Comparison of ENCODE assay signal across 7 cellular contexts in genomic region chr10:42783181-42783549, GRCh38. TPM values are rescaled to one million over a fixed set of nuclear protein-coding genes. Genes with fewer than 3 reads are reported as not detected.
DNase-seq lines count a peak whose midpoint lies in the region; ATAC-seq and TF ChIP-seq lines count a peak whose summit lies in the region.

No MANE protein-coding gene starts in this region.

- peaks cover 8% of the 10 kb centered on the region for H3K4me1 Mint-ChIP-seq in T-helper 17 cell

- H3K4me3 ChIP-seq in GM12865 (ENCODE audit: low read depth, low read length): peak overlapping the region; percentile 93
- peak overlapping the region; percentile 74 for H3K4me3 ChIP-seq in ectodermal cell (ENCODE audit: insufficient read depth, low read depth, low read length)
- H3K4me3 ChIP-seq in mucosa of descending colon: peak overlapping the region; percentile 44
- peak overlapping the region; percentile 60 to 87 (median 80) for H3K4me3 ChIP-seq in upper lobe of left lung

- H3K27me3 ChIP-seq in ectodermal cell (ENCODE audit: control insufficient read depth, insufficient read depth, low read length, poor library complexity, severe bottlenecking) (peaks cover 1% of the 10 kb centered on the region), upper lobe of left lung (no peaks in the 10 kb centered on the region)

- H3K27ac ChIP-seq in ectodermal cell (ENCODE audit: insufficient read depth, low read depth, low read length, poor library complexity, severe bottlenecking): no peak overlapping the region
- H3K27ac ChIP-seq in upper lobe of left lung: peak overlapping the region; percentile 89 to 95 (median 94)

- no peak for TF ChIP-seq POLR2A in upper lobe of left lung (IDR thresholded peaks at IDR 0.05)

- H3K4me1 ChIP-seq in ectodermal cell (ENCODE audit: control insufficient read depth, insufficient read depth, low read length) (no peaks in the 10 kb centered on the region), mucosa of descending colon (ENCODE audit: low read depth) (peaks cover 3% of the 10 kb centered on the region), upper lobe of left lung (peaks cover 14 to 21% (median 16%) of the 10 kb centered on the region in 4 donors)

- TF ChIP-seq CTCF in GM12865 (IDR thresholded peaks at IDR 0.05; ENCODE audit: insufficient read depth, low read depth, low read length, missing control alignments) (no peak), mucosa of descending colon (IDR thresholded peaks at IDR 0.05) (no peak), upper lobe of left lung (IDR thresholded peaks at IDR 0.05) (no peak)

- H3K4me3 Mint-ChIP-seq in T-helper 17 cell: peak overlapping the region; percentile 100

- peak overlapping the region; percentile 98 for H3K27ac Mint-ChIP-seq in T-helper 17 cell

- WGBS in ectodermal cell, 2 experiments: 5% methylated on average over 11 of the region's 11 CpGs
- WGBS in upper lobe of left lung, 2 donors: 0 to 1% methylated on average over 11 of the region's 11 CpGs

- no peak for TF ChIP-seq EP300 in upper lobe of left lung (IDR thresholded peaks at IDR 0.05)

- peak; percentile 6 for DNase-seq in GM12865 (ENCODE audit: low read depth)
- DNase-seq in HS-5 (ENCODE audit: low read depth): peak; percentile 26
- no peak for DNase-seq in T-helper 17 cell
- peak in 1 of 3 donors; percentile 30 for DNase-seq in mucosa of descending colon
- peak in 1 of 2 donors; percentile 33 for DNase-seq in upper lobe of left lung
- DNase-seq in DMS79 treated with DMSO at 0.1 percent for 48 hours (lab: John Stamatoyannopoulos, UW): no peak

- peaks cover 7% of the 10 kb centered on the region for H3K36me3 ChIP-seq in ectodermal cell (ENCODE audit: control insufficient read depth, insufficient read depth, low read length)
- peaks cover 9% of the 10 kb centered on the region for H3K36me3 ChIP-seq in mucosa of descending colon (ENCODE audit: low read depth)
- peaks cover 11 to 41% (median 26%) of the 10 kb centered on the region in 4 donors for H3K36me3 ChIP-seq in upper lobe of left lung

- H3K9me3 ChIP-seq in T-helper 17 cell (ENCODE audit: control insufficient read depth, low read length, poor library complexity, severe bottlenecking) (no peaks in the 10 kb centered on the region), ectodermal cell (ENCODE audit: control insufficient read depth, low read length) (no peaks in the 10 kb centered on the region), mucosa of descending colon (no peaks in the 10 kb centered on the region), upper lobe of left lung (no peaks in the 10 kb centered on the region)

- intact Hi-C loops in mucosa of descending colon (cut with DNase I, micrococcal nuclease): no loop called here

- peaks cover 8% of the 10 kb centered on the region for H3K36me3 Mint-ChIP-seq in T-helper 17 cell (ENCODE audit: low read depth)

- peak; percentile 1 for ATAC-seq in T-helper 17 cell
- peak; percentile 27 for ATAC-seq in mucosa of descending colon
- no peak for ATAC-seq in upper lobe of left lung (ENCODE audit: low FRiP score in 2 of 2)

- H3K27me3 Mint-ChIP-seq in T-helper 17 cell: peaks cover 4% of the 10 kb centered on the region

RNA-seq across cellular contexts. Expression of gene BMS1, which starts 0.6 kb away (rescaled TPM):
- total RNA-seq in T-helper 17 cell (10 to 100 TPM; 13.0 to 14.2 TPM), mucosa of descending colon (10 to 100 TPM; 11.0 to 14.5 (median 12.4) TPM), upper lobe of left lung (10 to 100 TPM in 5 of 6 donors, 1 to 10 TPM in 1; 8.1 to 19.3 (median 14.3) TPM)
- 35.1 TPM for polyA plus RNA-seq in ectodermal cell (2013, experiment 1 of 4)
- 34.5 TPM for polyA plus RNA-seq in ectodermal cell (2013, experiment 2 of 4)
- 21.8 TPM for polyA plus RNA-seq in ectodermal cell (2013, experiment 3 of 4)
- polyA plus RNA-seq in ectodermal cell (2013, experiment 4 of 4): 24.8 TPM

Comparison
In these comparisons a context has a peak if more than half of its experiments do, and no peak if none do; other contexts are left out.
1. DNase-seq: peak in GM12865 (single experiment) and HS-5 (single experiment); none in T-helper 17 cell (0 of 3) and DMS79 treated with DMSO at 0.1 percent for 48 hours (single experiment).
2. ATAC-seq: peak in T-helper 17 cell (single experiment) and mucosa of descending colon (single experiment); none in upper lobe of left lung (0 of 2).
3. Peak in every context shown above with its lines, with median percentiles within 50 percentile points of each other: H3K4me3 ChIP-seq.